Comparison of ENCODE assay signal across 9 cellular contexts in the genomic region with DNA sequence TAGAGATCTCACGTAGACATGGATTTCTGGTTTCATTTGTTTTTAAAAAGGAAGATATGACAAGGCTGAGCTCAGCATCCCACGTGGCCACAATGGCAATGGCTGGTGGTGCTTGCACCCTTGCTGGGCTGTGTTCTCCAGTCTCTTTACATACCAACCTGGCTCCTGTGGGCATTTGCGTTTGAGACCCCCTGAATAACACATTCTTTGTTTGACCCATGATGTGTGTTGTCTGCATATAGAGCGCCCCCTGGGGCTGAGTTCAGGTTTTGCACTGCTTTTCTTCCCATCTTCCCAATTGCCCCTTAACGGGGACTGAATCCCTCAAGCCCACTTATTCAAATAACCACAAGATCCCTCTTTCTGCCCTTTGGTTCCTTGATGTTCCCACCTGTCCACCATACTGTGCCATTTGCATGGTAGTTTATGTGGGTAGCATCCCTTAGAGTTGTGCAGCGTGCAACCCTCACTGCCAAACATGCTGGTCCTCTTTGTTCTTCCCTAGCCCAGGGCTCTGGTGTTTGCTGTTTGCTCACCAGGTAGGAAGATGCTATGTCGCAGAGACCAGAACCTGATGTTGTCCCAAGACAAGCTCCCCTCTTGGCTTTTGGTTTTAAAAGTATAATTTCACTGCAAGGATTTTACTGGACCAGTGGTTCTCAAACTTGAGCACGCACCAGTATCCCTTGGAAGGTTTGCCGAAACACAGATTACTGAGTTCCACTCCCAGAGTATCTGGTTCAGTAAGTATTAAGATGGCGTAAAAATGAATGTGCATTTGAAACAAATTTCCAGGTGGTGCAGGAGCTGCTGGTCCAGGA. TPM values are rescaled to one million over a fixed set of nuclear protein-coding genes. Genes with fewer than 3 reads are reported as not detected.
DNase-seq lines count a peak whose midpoint lies in the region; ATAC-seq, FAIRE-seq and TF ChIP-seq lines count a peak whose summit lies in the region.
"Had no signal": no experiment of that assay in that cellular context is flagged by ENCODE, and none has a peak within 500 bp of the region (broad histone marks: within the 10 kb centered on the region; RNA-seq: fewer than 3 reads in every experiment).

No MANE protein-coding gene starts in this region.

- TF ChIP-seq CTCF in heart right ventricle (IDR thresholded peaks at IDR 0.05) (peak in 7 of 9 donors; percentile 6 to 66 (median 35)), RWPE2 (IDR thresholded peaks at IDR 0.05; ENCODE audit: poor library complexity, severe bottlenecking) (peak; percentile 44), K562 (IDR thresholded peaks at IDR 0.05 in 2 of 3, conservative IDR thresholded peaks at IDR 0.05 in 1 of 3; ENCODE audit: insufficient read depth in 2 of 3, low read depth in 1 of 3, low read length in 3 of 3) (peak; percentile 64 to 90 (median 79)), mesothelial cell of epicardium (IDR thresholded peaks at IDR 0.05; ENCODE audit: unreplicated experiment) (peak; percentile 54)

- TF ChIP-seq POLR2A in K562 (conservative IDR thresholded peaks at IDR 0.05), result no peak

- TF ChIP-seq EP300 in K562 (IDR thresholded peaks at IDR 0.05; ENCODE audit: low read length), result no peak

- no peak overlapping the region for H2AFZ ChIP-seq in K562 (ENCODE audit: low read depth, low read length)

- no peaks in the 10 kb centered on the region for H3K36me3 ChIP-seq in heart right ventricle
- no peaks in the 10 kb centered on the region for H3K36me3 ChIP-seq in RWPE2 (ENCODE audit: low read depth)
- H3K36me3 ChIP-seq in K562 (ENCODE audit: control insufficient read depth, insufficient read depth, low read length), result no peaks in the 10 kb centered on the region

- CTCF ChIA-PET in K562 (lab: Yijun Ruan, JAX; ENCODE audit: low intra/inter-chr PET ratio), result interaction anchor here (0.6 to 2.4 kb wide), 3 partner anchors 135 to 428 kb away, joined by 3 to 11 read pairs (median 8); no protein-coding TSS in a partner anchor

- no peaks in the 10 kb centered on the region for H3K79me2 ChIP-seq in K562 (ENCODE audit: control insufficient read depth, insufficient read depth, low read length)

- FAIRE-seq in K562 (lab: Jason Lieb, UNC), result peak; percentile 71

- no peaks in the 10 kb centered on the region for H3K36me3 Mint-ChIP-seq in mesothelial cell of epicardium

- intact Hi-C loops in heart right ventricle (cut with DNase I) (no loop called here), left cardiac atrium (cut with DNase I) (no loop called here), K562 (cut with micrococcal nuclease) (loop anchor here (1.0 kb wide), 2 partner anchors 137 to 295 kb away; no protein-coding TSS in a partner anchor)

- ATAC-seq in heart right ventricle, result no peak
- no peak for ATAC-seq in left cardiac atrium
- no peak for ATAC-seq in RWPE2 (ENCODE audit: low read depth)
- ATAC-seq in K562, result peak; percentile 75
- ATAC-seq in GM21390 (IDR thresholded peaks at IDR 0.05; ENCODE audit: unreplicated experiment), result no peak
- no peak for ATAC-seq in GM18868 (IDR thresholded peaks at IDR 0.05; ENCODE audit: unreplicated experiment)

- no peak overlapping the region for H3K9ac ChIP-seq in K562 (ENCODE audit: insufficient read depth in 1 of 2, low read depth in 2 of 2, low read length in 2 of 2)

- no TSS peak for BruUV-seq in K562 (replicated peaks; lab: Mats Ljungman, UMichigan)

- H3K27me3 ChIP-seq in heart right ventricle (peaks cover 0 to 21% (median 0%) of the 10 kb centered on the region in 7 donors), RWPE2 (ENCODE audit: insufficient read depth, poor library complexity, severe bottlenecking) (no peaks in the 10 kb centered on the region), K562 (ENCODE audit: control insufficient read depth in 2 of 2, insufficient read depth in 2 of 2, low read length in 2 of 2) (peaks cover 12 to 19% of the 10 kb centered on the region in 2 experiments; a peak in 2 of 5 replicates)

- H3K4me1 Mint-ChIP-seq in mesothelial cell of epicardium, result peaks cover 5% of the 10 kb centered on the region

- H3K4me1 ChIP-seq in heart right ventricle (no peaks in the 10 kb centered on the region), RWPE2 (ENCODE audit: insufficient read depth, poor library complexity, severe bottlenecking) (no peaks in the 10 kb centered on the region), K562 (replicated peaks in 1 of 2; ENCODE audit: control insufficient read depth in 2 of 2, insufficient read depth in 2 of 2, low read length in 2 of 2) (no peaks in the 10 kb centered on the region)

- H3K9me3 Mint-ChIP-seq in mesothelial cell of epicardium, result peaks cover 31% of the 10 kb centered on the region
- H3K9me3 Mint-ChIP-seq: stimulated activated naive CD8-positive, alpha-beta T cell treated with anti-CD3 and anti-CD28 coated beads, Interleukin-15, Interleukin-2, amounts not matched to agents 100 ng/mL and 50 ng/mL, for 24 hours had no signal

- no peak overlapping the region for H3K4me3 Mint-ChIP-seq in mesothelial cell of epicardium
- H3K4me3 Mint-ChIP-seq: stimulated activated naive CD8-positive, alpha-beta T cell treated with anti-CD3 and anti-CD28 coated beads, Interleukin-15, Interleukin-2, amounts not matched to agents 100 ng/mL and 50 ng/mL, for 24 hours had no signal

- H3K4me3 ChIP-seq in heart right ventricle (no peak overlapping the region), RWPE2 (ENCODE audit: severe bottlenecking) (no peak overlapping the region), K562 (no peak overlapping the region)

- POLR2A ChIA-PET in K562 (lab: Yijun Ruan, JAX), result no interaction called here

- H3K9me3 ChIP-seq in heart right ventricle (peaks cover 0 to 44% (median 8%) of the 10 kb centered on the region in 11 donors), RWPE2 (ENCODE audit: severe bottlenecking) (no peaks in the 10 kb centered on the region), K562 (replicated peaks; ENCODE audit: control insufficient read depth, insufficient read depth, low read depth, low read length) (no peaks in the 10 kb centered on the region)

- 0 out of 2 replicates have a peak, but pooled peaks cover 4% of the 10 kb centered on the region for H4K20me1 ChIP-seq in K562 (replicated peaks; ENCODE audit: control insufficient read depth, insufficient read depth, low read length)

- peak; percentile 71 to 87 for TF ChIP-seq RAD21 in K562 (CRISPR knock-in tag; conservative IDR thresholded peaks at IDR 0.05 in 1 of 2, IDR thresholded peaks at IDR 0.05 in 1 of 2)

- H3K9me1 ChIP-seq in K562 (ENCODE audit: control insufficient read depth, insufficient read depth, low read length), result no peaks in the 10 kb centered on the region

- 54 to 57% methylated on average over 10 of the region's 10 CpGs for WGBS in heart right ventricle, 2 donors
- 3% methylated on average over 10 of the region's 10 CpGs for WGBS in K562 (ENCODE audit: insufficient coverage, low coverage, missing lambda C conversion rate)

- no peak overlapping the region for H3K27ac Mint-ChIP-seq in mesothelial cell of epicardium
- H3K27ac Mint-ChIP-seq: stimulated activated naive CD8-positive, alpha-beta T cell treated with anti-CD3 and anti-CD28 coated beads, Interleukin-15, Interleukin-2, amounts not matched to agents 100 ng/mL and 50 ng/mL, for 24 hours had no signal

- no peak overlapping the region for H3K4me2 ChIP-seq in K562 (ENCODE audit: insufficient read depth, low read length)

- in situ Hi-C loops in K562 (cut with MboI), result loop anchor here (25.0 kb wide), 1 partner anchor 297 kb away; no protein-coding TSS in a partner anchor

- no peaks in the 10 kb centered on the region for H3K27me3 Mint-ChIP-seq in mesothelial cell of epicardium (ENCODE audit: low read depth)
- H3K27me3 Mint-ChIP-seq: stimulated activated naive CD8-positive, alpha-beta T cell treated with anti-CD3 and anti-CD28 coated beads, Interleukin-15, Interleukin-2, amounts not matched to agents 100 ng/mL and 50 ng/mL, for 24 hours had no signal

- no peak for DNase-seq in heart right ventricle
- no peak for DNase-seq in left cardiac atrium
- no peak for DNase-seq in RWPE2 (ENCODE audit: low spot score)
- peak; percentile 51 to 56 (median 52) for DNase-seq in K562 (ENCODE audit: extremely low read depth in 1 of 4, low spot score in 3 of 4)
- no peak for DNase-seq in mesothelial cell of epicardium (ENCODE audit: low spot score in 2 of 2, unreplicated experiment in 2 of 2)
- DNase-seq in NCI-H2029 (lab: John Stamatoyannopoulos, UW), result no peak

- H3K27ac ChIP-seq in heart right ventricle (no peak overlapping the region), RWPE2 (ENCODE audit: poor library complexity, severe bottlenecking) (no peak overlapping the region), K562 (ENCODE audit: extremely low read depth, low read depth, low read length) (no peak overlapping the region)

TF ChIP-seq in K562, 482 proteins besides CTCF, POLR2A, EP300 and RAD21 (continues in another document):
- TF ChIP-seq ZC3H11A (IDR thresholded peaks at IDR 0.05; ENCODE audit: low read depth, low read length), result no peak
- peak; percentile 59 for TF ChIP-seq SMC3 (conservative IDR thresholded peaks at IDR 0.05; ENCODE audit: insufficient read depth, low read depth, low read length)
- no peak for TF ChIP-seq RHOXF2B (CRISPR knock-in tag; conservative IDR thresholded peaks at IDR 0.05)
- no peak for TF ChIP-seq ZNF282 (CRISPR knock-in tag; IDR thresholded peaks at IDR 0.05)
- TF ChIP-seq ZNF41 (CRISPR knock-in tag; conservative IDR thresholded peaks at IDR 0.05), result no peak
- no peak for TF ChIP-seq ESRRA (IDR thresholded peaks at IDR 0.05; ENCODE audit: borderline replicate concordance, low read depth)

RNA-seq across cellular contexts. Expression of a gene that starts 38.5 kb away (rescaled TPM):
- total RNA-seq in heart right ventricle (1 to 10 TPM in 1 of 10 donors, under 1 TPM in 9; 0.22 to 1.1 (median 0.52) TPM), left cardiac atrium (1 to 10 TPM; 1.0 to 1.9 TPM), K562 (2014; rRNA removed) (0.04 and 0.18 TPM in 2 replicates), K562 (2014; rRNA removed; fragmentation: Illumina TruSeq; extraction: Trizol) (under 0.01 TPM in 2 replicates), K562 (2015; rRNA removed; fragmentation: Illumina TruSeq; extraction: Trizol) (0.07 and 0.08 TPM in 2 replicates), K562 (2021) (0.22 and 0.24 TPM in 2 replicates), mesothelial cell of epicardium (60.1 to 63.0 TPM (median 61.5 TPM) in 3 replicates)
- polyA plus RNA-seq in heart right ventricle (under 1 TPM; 0.22 TPM), K562 (2011; rRNA removed) (under 0.01 and 0.11 TPM in 2 replicates), K562 (2014; fragmentation: Illumina TruSeq; extraction: Trizol) (0.01 and 0.07 TPM in 2 replicates), K562 (2014; fragmentation: Nextera tagmentation; extraction: Ambion mirVana) (not detected), K562 (2014; rRNA removed) (0.04 TPM in 1 of 2 replicates, not detected in the other)
- 0.02 TPM in 1 of 2 replicates, not detected in the other for total RNA-seq in K562 (2011; cell fraction: chromatin; rRNA removed; ENCODE audit: low replicate concordance)
- not detected in 2 replicates for total RNA-seq in K562 (2011; cell fraction: nucleolus; rRNA removed)
- under 0.01 and 0.08 TPM in 2 replicates for total RNA-seq in K562 (2011; cell fraction: nucleoplasm; rRNA removed)
- under 0.01 and 0.39 TPM in 2 replicates for polyA plus RNA-seq in K562 (2011; cell fraction: cytosol; rRNA removed)
- 0.11 and 0.33 TPM in 2 replicates for polyA plus RNA-seq in K562 (2011; cell fraction: nucleus; rRNA removed)
- polyA plus RNA-seq in K562 (2012), result 0.03 and 0.04 TPM in 2 replicates
- under 0.01 TPM in 2 replicates for polyA minus RNA-seq in K562 (2011; rRNA and poly(A)+ RNA removed)
- not detected in 2 replicates for polyA minus RNA-seq in K562 (2011; cell fraction: cytosol; rRNA and poly(A)+ RNA removed)
- under 0.01 and 0.22 TPM in 2 replicates for polyA minus RNA-seq in K562 (2011; cell fraction: nucleus; rRNA and poly(A)+ RNA removed)

Comparison
In these comparisons a context has a peak if more than half of its experiments do, and no peak if none do; other contexts are left out.
1. DNase-seq: peak in K562 (4 of 4); none in heart right ventricle (0 of 2), left cardiac atrium (single experiment), RWPE2 (single experiment), mesothelial cell of epicardium (0 of 2) and NCI-H2029 (single experiment).
2. RNA of a gene that starts 38.5 kb away (total RNA-seq): 60.1 to 63.0 TPM in mesothelial cell of epicardium; 1.0 to 1.9 TPM in left cardiac atrium, 0.22 to 1.1 TPM in heart right ventricle and under 0.01 to 0.24 TPM in K562; every median in the first group is over 10 times any median in the second.
3. Peak in every context shown above with its lines, with median percentiles within 50 percentile points of each other: CTCF ChIP-seq.